In the genomic region with DNA sequence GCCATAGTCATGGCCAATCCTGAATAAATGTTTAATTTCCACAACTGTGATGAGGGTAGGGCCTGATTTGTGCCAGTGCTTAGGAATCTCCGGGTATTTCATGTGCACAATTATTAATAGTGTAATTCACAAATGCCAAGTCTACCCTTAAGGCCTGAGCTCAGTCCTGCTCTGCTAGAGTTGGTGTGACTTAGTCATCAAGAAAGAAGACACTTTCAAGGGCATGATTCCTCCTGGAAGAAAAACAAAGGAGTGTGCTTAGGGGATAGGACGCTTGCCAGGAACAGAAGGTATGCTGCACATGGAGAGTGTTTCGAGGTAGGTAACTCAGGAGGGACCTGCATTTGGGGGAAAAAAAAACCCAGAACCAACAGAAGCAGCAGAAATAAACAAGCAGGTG, we compare ENCODE assay signal across 6 cellular contexts.
"Had no signal": no experiment of that assay in that cellular context is flagged by ENCODE, and none has a peak within 500 bp of the region (broad histone marks: within the 10 kb centered on the region; RNA-seq: fewer than 3 reads in every experiment).

No MANE protein-coding gene starts in this region.

- H3K36me3 Mint-ChIP-seq: IgD-negative memory B cell had no signal

- DNase-seq: H9, HCEC 1CT had no signal

- H3K9me3 Mint-ChIP-seq: GM23338, H9, IgD-negative memory B cell had no signal

- H3K4me1 Mint-ChIP-seq: GM23338, H9, IgD-negative memory B cell had no signal

- H3K4me3 ChIP-seq: GM23338 had no signal

- H3K27ac Mint-ChIP-seq: GM23338, H9, IgD-negative memory B cell had no signal

- H3K27ac ChIP-seq: HL-60 had no signal

- H3K4me3 Mint-ChIP-seq: GM23338, H9, IgD-negative memory B cell had no signal

- ATAC-seq: GM23338, HepG2 had no signal

- H3K27me3 Mint-ChIP-seq: IgD-negative memory B cell had no signal
